In genomic region chr1:155410931-155411330, GRCh38 we compare ENCODE assay signal across 24 cellular contexts.
DNase-seq lines count a peak whose midpoint lies in the region; ATAC-seq and TF ChIP-seq lines count a peak whose summit lies in the region.
"Had no signal": no experiment of that assay in that cellular context is flagged by ENCODE, and none has a peak within 500 bp of the region (broad histone marks: within the 10 kb centered on the region; RNA-seq: fewer than 3 reads in every experiment).

No MANE protein-coding gene starts in this region.

- no peak overlapping the region for H3K4me3 Mint-ChIP-seq in activated CD4-positive, alpha-beta T cell treated with anti-CD3 and anti-CD28 coated beads for 36 hours
- no peak overlapping the region for H3K4me3 Mint-ChIP-seq in activated naive CD8-positive, alpha-beta T cell treated with anti-CD3 and anti-CD28 coated beads, Interleukin-2, amount 50 U/mL, for 24 hours

- H3K27ac ChIP-seq in MM.1S (ENCODE audit: low read length): peak overlapping the region; percentile 60; the same call in 1 of the 2 replicates
- H3K27ac ChIP-seq: 22Rv1, C4-2B had no signal

- in situ Hi-C loops in KBM-7 (cut with MboI; ENCODE audit: low pct_unique_long_range_greater_than_20kb, low sequenced_read_pairs): no loop called here

- peaks cover 21% of the 10 kb centered on the region for H3F3A ChIP-seq in MM.1S (ENCODE audit: insufficient read depth, low read length)

- H3K36me3 ChIP-seq in MM.1S (replicated peaks; ENCODE audit: insufficient read depth, low read length): no peaks in the 10 kb centered on the region

- TF ChIP-seq CTCF in GM12865 (IDR thresholded peaks at IDR 0.05; ENCODE audit: insufficient read depth, low read depth, low read length, missing control alignments): no peak
- no peak for TF ChIP-seq CTCF in MM.1S (IDR thresholded peaks at IDR 0.05; ENCODE audit: low read length)

- H3K79me2 ChIP-seq in MM.1S (ENCODE audit: low read length): peaks cover 23% of the 10 kb centered on the region

- no peaks in the 10 kb centered on the region for H3K4me1 Mint-ChIP-seq in activated CD4-positive, alpha-beta T cell treated with anti-CD3 and anti-CD28 coated beads for 36 hours
- peaks cover 3% of the 10 kb centered on the region for H3K4me1 Mint-ChIP-seq in activated naive CD8-positive, alpha-beta T cell treated with anti-CD3 and anti-CD28 coated beads, Interleukin-2, amount 50 U/mL, for 24 hours

- peaks cover 15% of the 10 kb centered on the region for H3K36me3 Mint-ChIP-seq in activated CD4-positive, alpha-beta T cell treated with anti-CD3 and anti-CD28 coated beads for 36 hours (ENCODE audit: low read depth)
- H3K36me3 Mint-ChIP-seq in activated naive CD8-positive, alpha-beta T cell treated with anti-CD3 and anti-CD28 coated beads, Interleukin-2, amount 50 U/mL, for 24 hours (ENCODE audit: low read depth): peaks cover 20% of the 10 kb centered on the region

- no peaks in the 10 kb centered on the region for H3K27me3 Mint-ChIP-seq in activated CD4-positive, alpha-beta T cell treated with anti-CD3 and anti-CD28 coated beads for 36 hours
- no peaks in the 10 kb centered on the region for H3K27me3 Mint-ChIP-seq in activated naive CD8-positive, alpha-beta T cell treated with anti-CD3 and anti-CD28 coated beads, Interleukin-2, amount 50 U/mL, for 24 hours

- POLR2A ChIA-PET in activated CD4-positive, alpha-beta T cell treated with anti-CD3 and anti-CD28 coated beads for 36 hours (lab: Charles Lee): no interaction called here

- H3K9ac ChIP-seq in MM.1S (ENCODE audit: low read length): no peak overlapping the region
- H3K9ac ChIP-seq: SK-N-SH had no signal

- H3K27ac Mint-ChIP-seq in activated CD4-positive, alpha-beta T cell treated with anti-CD3 and anti-CD28 coated beads for 36 hours: peak overlapping the region; percentile 47
- peak overlapping the region; percentile 49 for H3K27ac Mint-ChIP-seq in activated naive CD8-positive, alpha-beta T cell treated with anti-CD3 and anti-CD28 coated beads, Interleukin-2, amount 50 U/mL, for 24 hours

- DNase-seq in activated CD4-positive, alpha-beta T cell treated with anti-CD3 and anti-CD28 coated beads for 36 hours: no peak
- no peak for DNase-seq in activated CD4-positive, alpha-beta T cell treated with anti-CD3 and anti-CD28 coated beads, Interleukin-2, amount 50 U/mL, for 1 hour
- peak; percentile 49 for DNase-seq in GM12865 (ENCODE audit: low read depth)
- peak; percentile 87 for DNase-seq in MM.1S
- DNase-seq in activated naive CD8-positive, alpha-beta T cell treated with anti-CD3 and anti-CD28 coated beads, Interleukin-2, amount 50 U/mL, for 24 hours: no peak
- DNase-seq in KBM-7: no peak
- no peak for DNase-seq in GM03348 (ENCODE audit: low spot score)
- DNase-seq: ACHN; EL; GF-D8; H7; NCI-H1092 treated with DMSO at 0.1 percent for 48 hours; NCI-H146; NCI-H2029 treated with DMSO at 0.1 percent for 48 hours; NCI-H226; NCI-H510A treated with DMSO at 0.1 percent for 48 hours; NCI-H748 treated with DMSO at 0.1 percent for 48 hours; NK-92 treated with Interleukin-12 subunit alpha and Interleukin-12 subunit beta, amount 100 ng/mL, for 24 hours; SIG-M5; SK-N-SH had no signal

- CTCF ChIA-PET in activated CD4-positive, alpha-beta T cell treated with anti-CD3 and anti-CD28 coated beads for 36 hours (lab: Charles Lee): no interaction called here

- H2AFZ ChIP-seq in MM.1S (ENCODE audit: low read length): no peak overlapping the region

- no peaks in the 10 kb centered on the region for H3K9me3 ChIP-seq in MM.1S (replicated peaks; ENCODE audit: insufficient read depth, low read length)
- H3K9me3 ChIP-seq: SK-N-SH had no signal

- no peaks in the 10 kb centered on the region for H4K20me1 ChIP-seq in MM.1S (ENCODE audit: insufficient read depth, low read length)

- no peaks in the 10 kb centered on the region for H3K9me2 ChIP-seq in MM.1S (replicated peaks; ENCODE audit: insufficient read depth, low read length)
- H3K9me2 ChIP-seq: SK-N-SH had no signal

- intact Hi-C loops in activated CD4-positive, alpha-beta T cell treated with anti-CD3 and anti-CD28 coated beads for 36 hours (cut with DNase I, micrococcal nuclease): no loop called here

- no peak overlapping the region for H3K4me3 ChIP-seq in GM12865 (ENCODE audit: low read depth, low read length)
- peak overlapping the region; percentile 24; the same call in 1 of the 2 replicates for H3K4me3 ChIP-seq in MM.1S (ENCODE audit: low read length)

- no peak for ATAC-seq in activated CD4-positive, alpha-beta T cell treated with anti-CD3 and anti-CD28 coated beads for 36 hours
- no peak for ATAC-seq in activated naive CD8-positive, alpha-beta T cell treated with anti-CD3 and anti-CD28 coated beads, Interleukin-2, amount 50 U/mL, for 24 hours
- no peak for ATAC-seq in HG02973 (IDR thresholded peaks at IDR 0.05; ENCODE audit: unreplicated experiment)
- ATAC-seq: Panc1 had no signal

- peak overlapping the region; percentile 72 for H3K4me2 ChIP-seq in MM.1S (ENCODE audit: low read depth, low read length)
- H3K4me2 ChIP-seq: SK-N-SH had no signal

- peaks cover 22% of the 10 kb centered on the region for H3K4me1 ChIP-seq in MM.1S (ENCODE audit: low read length)

- no peaks in the 10 kb centered on the region for H3K9me3 Mint-ChIP-seq in activated CD4-positive, alpha-beta T cell treated with anti-CD3 and anti-CD28 coated beads for 36 hours (ENCODE audit: low read depth)
- H3K9me3 Mint-ChIP-seq in activated naive CD8-positive, alpha-beta T cell treated with anti-CD3 and anti-CD28 coated beads, Interleukin-2, amount 50 U/mL, for 24 hours: no peaks in the 10 kb centered on the region

- H3K27me3 ChIP-seq in MM.1S (replicated peaks; ENCODE audit: insufficient read depth, low read length): no peaks in the 10 kb centered on the region

Comparison
In these comparisons a context has a peak if more than half of its experiments do, and no peak if none do; other contexts are left out.
1. DNase-seq: peak in GM12865 (single experiment) and MM.1S (single experiment); none in activated CD4-positive, alpha-beta T cell treated with anti-CD3 and anti-CD28 coated beads for 36 hours (single experiment), activated CD4-positive, alpha-beta T cell treated with anti-CD3 and anti-CD28 coated beads, Interleukin-2, amount 50 U/mL, for 1 hour (single experiment), activated naive CD8-positive, alpha-beta T cell treated with anti-CD3 and anti-CD28 coated beads, Interleukin-2, amount 50 U/mL, for 24 hours (single experiment), KBM-7 (single experiment) and GM03348 (single experiment).